14 cellular contexts compared by ENCODE assay signal in genomic region chr10:47042815-47043750, GRCh38.
"Had no signal": no experiment of that assay in that cellular context is flagged by ENCODE, and none has a peak within 500 bp of the region (broad histone marks: within the 10 kb centered on the region; RNA-seq: fewer than 3 reads in every experiment).

No MANE protein-coding gene starts in this region.

- H3K4me1 ChIP-seq: prostate gland, thyroid gland, uterus had no signal

- H3K27me3 ChIP-seq: thyroid gland, uterus had no signal

- DNase-seq: activated CD4-positive, alpha-beta T cell treated with anti-CD3 and anti-CD28 coated beads, Interleukin-2, amount 50 U/mL, for 1 hour; activated naive CD4-positive, alpha-beta T cell treated with anti-CD3 and anti-CD28 coated beads, Interleukin-2, amount 10 ng/mL, durations not matched to agents 7 days and 5 days; activated T-cell treated with anti-CD3 and anti-CD28 coated beads for 4 hours; hippocampal formation; left ventricle myocardium inferior; mesendoderm; nephron progenitor cell had no signal

- H3K36me3 Mint-ChIP-seq: activated naive CD4-positive, alpha-beta T cell treated with anti-CD3 and anti-CD28 coated beads, Interleukin-2, amount 10 ng/mL, durations not matched to agents 7 days and 5 days; stimulated activated effector memory CD8-positive, alpha-beta T cell treated with anti-CD3 and anti-CD28 coated beads, Interleukin-12 subunit alpha, Interleukin-12 subunit beta, amount 100 ng/mL, for 72 hours had no signal

- H3K4me3 ChIP-seq: left ventricle myocardium inferior, prostate gland, thyroid gland, uterus had no signal

- H3K9me3 ChIP-seq: left ventricle myocardium inferior, prostate gland, thyroid gland, uterus had no signal

- H3K9me3 Mint-ChIP-seq: activated naive CD4-positive, alpha-beta T cell treated with anti-CD3 and anti-CD28 coated beads, Interleukin-2, amount 10 ng/mL, durations not matched to agents 7 days and 5 days; nephron progenitor cell; stimulated activated effector memory CD8-positive, alpha-beta T cell treated with anti-CD3 and anti-CD28 coated beads, Interleukin-12 subunit alpha, Interleukin-12 subunit beta, amount 100 ng/mL, for 72 hours; T-helper 2 cell treated with Interferon-gamma antibody and Interleukin-4, amounts not matched to agents 5 μg/mL and 100 μg/mL, for 36 hours had no signal

- ATAC-seq: activated CD4-positive, CD25-positive, alpha-beta regulatory T cell treated with anti-CD3 and anti-CD28 coated beads, Interleukin-2, amount 50 U/mL, for 24 hours; esophagus mucosa; stimulated activated effector memory CD8-positive, alpha-beta T cell treated with anti-CD3 and anti-CD28 coated beads, Interleukin-12 subunit alpha, Interleukin-12 subunit beta, amount 100 ng/mL, for 72 hours had no signal

- H3K27ac ChIP-seq: left ventricle myocardium inferior, prostate gland, thyroid gland, uterus had no signal

- H3K36me3 ChIP-seq: left ventricle myocardium inferior, prostate gland, thyroid gland, uterus had no signal

- H3K4me3 Mint-ChIP-seq: activated naive CD4-positive, alpha-beta T cell treated with anti-CD3 and anti-CD28 coated beads, Interleukin-2, amount 10 ng/mL, durations not matched to agents 7 days and 5 days; nephron progenitor cell; stimulated activated effector memory CD8-positive, alpha-beta T cell treated with anti-CD3 and anti-CD28 coated beads, Interleukin-12 subunit alpha, Interleukin-12 subunit beta, amount 100 ng/mL, for 72 hours; T-helper 2 cell treated with Interferon-gamma antibody and Interleukin-4, amounts not matched to agents 5 μg/mL and 100 μg/mL, for 36 hours had no signal

- H3K27ac Mint-ChIP-seq: activated naive CD4-positive, alpha-beta T cell treated with anti-CD3 and anti-CD28 coated beads, Interleukin-2, amount 10 ng/mL, durations not matched to agents 7 days and 5 days; nephron progenitor cell; stimulated activated effector memory CD8-positive, alpha-beta T cell treated with anti-CD3 and anti-CD28 coated beads, Interleukin-12 subunit alpha, Interleukin-12 subunit beta, amount 100 ng/mL, for 72 hours; T-helper 2 cell treated with Interferon-gamma antibody and Interleukin-4, amounts not matched to agents 5 μg/mL and 100 μg/mL, for 36 hours had no signal
